Comparison of ENCODE assay signal across 8 cellular contexts in genomic region chr2:11744631-11745394, GRCh38. TPM values are rescaled to one million over a fixed set of nuclear protein-coding genes. Genes with fewer than 3 reads are reported as not detected.
DNase-seq lines count a peak whose midpoint lies in the region; ATAC-seq and TF ChIP-seq lines count a peak whose summit lies in the region.

No MANE protein-coding gene starts in this region.

- 60 to 73% (median 69%) methylated on average over 14 of the region's 14 CpGs for WGBS in stomach, 5 donors

- H3K36me3 ChIP-seq in ascending aorta (no peaks in the 10 kb centered on the region), stomach (no peaks in the 10 kb centered on the region)

- H3K9me3 ChIP-seq in ascending aorta (no peaks in the 10 kb centered on the region), stomach (no peaks in the 10 kb centered on the region)

- no peak for TF ChIP-seq EP300 in stomach (IDR thresholded peaks at IDR 0.05)

- H3K4me1 ChIP-seq in ascending aorta: peaks cover 4 to 30% of the 10 kb centered on the region in 2 donors
- peaks cover 49 to 62% (median 54%) of the 10 kb centered on the region in 4 donors for H3K4me1 ChIP-seq in stomach

- peak; percentile 30 for DNase-seq in stimulated activated CD4-positive, alpha-beta T cell treated with anti-CD3 and anti-CD28 coated beads, Interleukin-15, amount 100 ng/mL, for 24 hours
- DNase-seq in stimulated activated CD4-positive, alpha-beta T cell treated with anti-CD3 and anti-CD28 coated beads, Interleukin-12 subunit alpha, Interleukin-12 subunit beta, amount 100 ng/mL, for 4 hours: no peak
- DNase-seq in NCI-H345 treated with DMSO at 0.1 percent for 48 hours (lab: John Stamatoyannopoulos, UW; ENCODE audit: unreplicated experiment) (peak; percentile 27), ascending aorta (ENCODE audit: low spot score in 2 of 2) (no peak), iris pigment epithelial cell (ENCODE audit: low read depth) (peak; percentile 76), stomach (no peak)

- intact Hi-C loops in ascending aorta (cut with DNase I): loop anchor here (2.0 to 10.0 kb wide), 4 partner anchors 48 to 970 kb away; partner anchors contain the start of genes SLC66A3 and TRIB2
- intact Hi-C loops in stomach (cut with DNase I; ENCODE audit: low total_unique reads): no loop called here

- H3K27ac ChIP-seq in ascending aorta: peak overlapping the region; percentile 53 to 64
- peak overlapping the region; percentile 41 to 93 (median 85) for H3K27ac ChIP-seq in stomach

- H3K4me3 ChIP-seq in ascending aorta (peak overlapping the region; percentile 29 to 47), stomach (peak overlapping the region in 3 of 4 donors; percentile 7 to 21 (median 10))

- H3K27me3 ChIP-seq in ascending aorta (no peaks in the 10 kb centered on the region), stomach (no peaks in the 10 kb centered on the region)

- peak in 1 of 3 experiments; percentile 38 for TF ChIP-seq CTCF in ascending aorta (IDR thresholded peaks at IDR 0.05)
- peak in 3 of 7 experiments; percentile 6 to 28 (median 18) for TF ChIP-seq CTCF in stomach (IDR thresholded peaks at IDR 0.05)

- ATAC-seq in HG03095 (IDR thresholded peaks at IDR 0.05; ENCODE audit: unreplicated experiment): no peak
- ATAC-seq in HG02885 (IDR thresholded peaks at IDR 0.05; ENCODE audit: poor library complexity, unreplicated experiment): no peak

- no peak for TF ChIP-seq POLR2A in stomach (IDR thresholded peaks at IDR 0.05)

RNA-seq across cellular contexts. Expression of gene LPIN1, which starts 1.6 kb away (rescaled TPM):
- total RNA-seq in ascending aorta (13.8 TPM), stomach (100 to 1,000 TPM in 1 of 5 donors, 10 to 100 TPM in 4; 11.0 to 152 (median 25.0) TPM)
- polyA plus RNA-seq in stomach: 10 to 100 TPM in 2 of 3 donors, 1 to 10 TPM in 1; 7.3 to 19.3 (median 15.1) TPM

Comparison
In these comparisons a context has a peak if more than half of its experiments do, and no peak if none do; other contexts are left out.
1. DNase-seq: peak in stimulated activated CD4-positive, alpha-beta T cell treated with anti-CD3 and anti-CD28 coated beads, Interleukin-15, amount 100 ng/mL, for 24 hours (single experiment), NCI-H345 treated with DMSO at 0.1 percent for 48 hours (single experiment) and iris pigment epithelial cell (single experiment); none in stimulated activated CD4-positive, alpha-beta T cell treated with anti-CD3 and anti-CD28 coated beads, Interleukin-12 subunit alpha, Interleukin-12 subunit beta, amount 100 ng/mL, for 4 hours (single experiment), ascending aorta (0 of 2) and stomach (single experiment).